23 cellular contexts compared by ENCODE assay signal in genomic region chr15:74122403-74123130, GRCh38. TPM values are rescaled to one million over a fixed set of nuclear protein-coding genes. Genes with fewer than 3 reads are reported as not detected.
DNase-seq lines count a peak whose midpoint lies in the region; ATAC-seq, FAIRE-seq and TF ChIP-seq lines count a peak whose summit lies in the region.
"Had no signal": no experiment of that assay in that cellular context is flagged by ENCODE, and none has a peak within 500 bp of the region (broad histone marks: within the 10 kb centered on the region; RNA-seq: fewer than 3 reads in every experiment).

No MANE protein-coding gene starts in this region.

- H3K9me2 ChIP-seq in Loucy (replicated peaks; ENCODE audit: low read depth, low read length): no peaks in the 10 kb centered on the region

- no peaks in the 10 kb centered on the region for H3K36me3 ChIP-seq in Loucy (ENCODE audit: insufficient read depth, low read length)
- no peaks in the 10 kb centered on the region for H3K36me3 ChIP-seq in H1 (ENCODE audit: control insufficient read depth in 2 of 4, insufficient read depth in 4 of 4, low read length in 3 of 4)
- no peaks in the 10 kb centered on the region for H3K36me3 ChIP-seq in spleen
- H3K36me3 ChIP-seq in BE2C: no peaks in the 10 kb centered on the region
- H3K36me3 ChIP-seq: HAP-1, ovary had no signal

- no peaks in the 10 kb centered on the region; the same call in 1 of the 2 replicates for H3K23me2 ChIP-seq in H1 (ENCODE audit: low read depth, low read length)

- peak overlapping the region; percentile 73 for H3K4me2 ChIP-seq in Loucy (ENCODE audit: low read depth, low read length, poor library complexity, severe bottlenecking)
- H3K4me2 ChIP-seq in H1 (ENCODE audit: insufficient read depth in 1 of 2, low read depth in 2 of 2, low read length in 2 of 2): peak overlapping the region; percentile 43; a peak in 3 of 4 replicates

- peak overlapping the region; percentile 62 for H3K9ac ChIP-seq in Loucy (ENCODE audit: low read depth, low read length, poor library complexity, severe bottlenecking)
- no peak overlapping the region for H3K9ac ChIP-seq in H1 (replicated peaks in 1 of 4; ENCODE audit: extremely low read depth in 1 of 4, low read depth in 3 of 4, low read length in 3 of 4)

- H3K56ac ChIP-seq in H1 (replicated peaks; ENCODE audit: insufficient read length, low read depth, low read length): no peak overlapping the region

- H4K20me1 ChIP-seq in Loucy (ENCODE audit: insufficient read depth, low read length, poor library complexity, severe bottlenecking) (no peaks in the 10 kb centered on the region), H1 (replicated peaks in 1 of 2; ENCODE audit: control insufficient read depth in 1 of 2, insufficient read depth in 2 of 2, low read length in 2 of 2) (no peaks in the 10 kb centered on the region)

- H3K4ac ChIP-seq in H1 (replicated peaks; ENCODE audit: insufficient read length, low read depth, low read length): no peak overlapping the region

- POLR2A ChIA-PET in H1 (lab: Charles Lee; ENCODE audit: partially characterized antibody): interaction anchor here (0.8 to 1.6 kb wide), 8 partner anchors 8 to 205 kb away, joined by 3 to 5 read pairs (median 3); partner anchors contain the start of gene ISLR2

- no peak for TF ChIP-seq EP300 in H1 (IDR thresholded peaks at IDR 0.05; ENCODE audit: borderline replicate concordance in 1 of 2, low read depth in 2 of 2, low read length in 2 of 2)

- DNase-seq in GM13976 (ENCODE audit: low spot score) (peak; percentile 43), H1 (ENCODE audit: low read depth in 1 of 2, low spot score in 2 of 2) (no peak), spleen (peak; percentile 64), BE2C (no peak), cardiac septum (ENCODE audit: low spot score) (no peak)
- DNase-seq: activated CD8-positive, alpha-beta memory T cell treated with anti-CD3 and anti-CD28 coated beads for 24 hours; activated naive CD4-positive, alpha-beta T cell treated with Interleukin-2 at 50 U/mL for 16 hours; activated T-cell treated with anti-CD3 and anti-CD28 coated beads, Interleukin-2, amount 50 U/mL, for 24 hours; amniotic stem cell; CD4-positive, alpha-beta memory T cell; glutamatergic neuron; MM.1S; NCI-H146; NCI-H510A treated with DMSO at 0.1 percent for 48 hours; ovary; stimulated activated CD8-positive, alpha-beta memory T cell treated with anti-CD3 and anti-CD28 coated beads, Interleukin-4, amount 100 ng/mL, for 48 hours had no signal

- 51% methylated on average over 5 of the region's 5 CpGs; no CpG with 5 or more reads in 1 of the 2 experiments for WGBS in H1 (ENCODE audit: extremely low coverage in 1 of 2, insufficient coverage in 1 of 2, insufficient read length in 1 of 2, insufficient replicate concordance in 2 of 2, low coverage in 1 of 2, low lambda C conversion rate in 2 of 2, missing lambda C conversion rate in 1 of 2), 2 experiments
- 25 to 35% (median 33%) methylated on average over 5 of the region's 5 CpGs for WGBS in spleen, 5 donors

- H3K79me2 ChIP-seq in Loucy (ENCODE audit: insufficient read depth, low read length): no peaks in the 10 kb centered on the region
- no peaks in the 10 kb centered on the region for H3K79me2 ChIP-seq in H1 (ENCODE audit: control insufficient read depth in 1 of 2, insufficient read depth in 2 of 2, low read length in 2 of 2)

- peak overlapping the region; percentile 60; the same call in 1 of the 2 replicates for H2BK5ac ChIP-seq in H1 (ENCODE audit: low read depth, low read length)

- no peaks in the 10 kb centered on the region for H3K27me3 ChIP-seq in Loucy (ENCODE audit: insufficient read depth, low read length, poor library complexity, severe bottlenecking)
- peaks cover 2 to 18% (median 9%) of the 10 kb centered on the region in 4 experiments; a peak in 6 of 7 replicates for H3K27me3 ChIP-seq in H1 (replicated peaks in 1 of 4; ENCODE audit: control insufficient read depth in 3 of 4, extremely low read depth in 1 of 4, insufficient read depth in 3 of 4, low read length in 3 of 4)
- H3K27me3 ChIP-seq in spleen (replicated peaks in 1 of 7): peaks cover 0 to 54% (median 4%) of the 10 kb centered on the region in 7 donors
- no peaks in the 10 kb centered on the region for H3K27me3 ChIP-seq in BE2C
- H3K27me3 ChIP-seq: ovary had no signal

- peak overlapping the region; percentile 73 for H3K18ac ChIP-seq in H1 (ENCODE audit: extremely low read depth, low read length)

- in situ Hi-C loops in GM13976 (cut with MboI; ENCODE audit: low sequenced_read_pairs, unreplicated experiment): no loop called here

- H3F3A ChIP-seq in Loucy (ENCODE audit: low read depth): no peaks in the 10 kb centered on the region

- no peak overlapping the region for H3K14ac ChIP-seq in H1 (ENCODE audit: insufficient read length)

- no peaks in the 10 kb centered on the region for H3K9me3 ChIP-seq in Loucy (ENCODE audit: insufficient read depth, low read depth, low read length)
- no peaks in the 10 kb centered on the region for H3K9me3 ChIP-seq in H1 (ENCODE audit: insufficient read depth in 2 of 2, low read depth in 1 of 2, low read length in 1 of 2)
- peaks cover 0 to 5% (median 0%) of the 10 kb centered on the region in 8 donors for H3K9me3 ChIP-seq in spleen
- no peaks in the 10 kb centered on the region for H3K9me3 ChIP-seq in BE2C
- H3K9me3 ChIP-seq: HAP-1, ovary had no signal

- no peaks in the 10 kb centered on the region for H3K79me1 ChIP-seq in H1 (ENCODE audit: low read depth, low read length)

- H4K5ac ChIP-seq in H1 (ENCODE audit: insufficient read length, low read depth, low read length): no peak overlapping the region

- no peak overlapping the region for H3K23ac ChIP-seq in H1 (ENCODE audit: insufficient read length)

- H3K27ac ChIP-seq in H1 (ENCODE audit: low read depth, low read length) (no peak overlapping the region), spleen (peak overlapping the region in 4 of 8 donors; percentile 42 to 72 (median 57))
- H3K27ac ChIP-seq: ovary had no signal

- H2BK12ac ChIP-seq in H1 (ENCODE audit: low read depth, low read length): peak overlapping the region; percentile 80; the same call in 1 of the 2 replicates

- H3K4me3 ChIP-seq in Loucy (ENCODE audit: low read length, poor library complexity, severe bottlenecking) (peak overlapping the region; percentile 45), H1 (ENCODE audit: extremely low read depth in 1 of 4, insufficient read depth in 2 of 4, low read depth in 3 of 4, low read length in 4 of 4) (0 out of 8 replicates have a peak overlapping the region, but pooled peaks of 1 of the 4 experiments have one; percentile 10), spleen (no peak overlapping the region), BE2C (ENCODE audit: low read depth, low read length) (no peak overlapping the region)
- H3K4me3 ChIP-seq: HAP-1, ovary had no signal

- H4K8ac ChIP-seq in H1 (ENCODE audit: extremely low read depth, insufficient read depth, low read length): no peak overlapping the region

- H2AFZ ChIP-seq in Loucy (ENCODE audit: low read length): peak overlapping the region; percentile 76
- H2AFZ ChIP-seq in H1 (ENCODE audit: low read length): 0 out of 2 replicates have a peak overlapping the region, but pooled peaks have one; percentile 16

- peak overlapping the region; percentile 80; the same call in 1 of the 2 replicates for H2BK20ac ChIP-seq in H1 (ENCODE audit: low read length)

- H3K4me1 ChIP-seq in Loucy (ENCODE audit: insufficient read depth, low read length, poor library complexity, severe bottlenecking): peaks cover 24% of the 10 kb centered on the region
- peaks cover 2 to 14% (median 13%) of the 10 kb centered on the region in 4 experiments for H3K4me1 ChIP-seq in H1 (replicated peaks in 1 of 4; ENCODE audit: control insufficient read depth in 3 of 4, insufficient read depth in 4 of 4, low read length in 3 of 4)
- H3K4me1 ChIP-seq in spleen: peaks cover 3 to 31% (median 22%) of the 10 kb centered on the region in 6 donors
- peaks cover 10% of the 10 kb centered on the region for H3K4me1 ChIP-seq in BE2C

- peak overlapping the region; percentile 7; the same call in 1 of the 2 replicates for H2AK5ac ChIP-seq in H1 (ENCODE audit: low read depth, low read length)

- H2BK120ac ChIP-seq in H1 (replicated peaks; ENCODE audit: low read depth, low read length): no peak overlapping the region

- intact Hi-C loops in spleen (cut with DNase I; ENCODE audit: low total_unique reads) (loop anchor here (10.0 kb wide), 1 partner anchor 148 kb away; no protein-coding TSS in a partner anchor), cardiac septum (cut with DNase I) (no loop called here)

- TF ChIP-seq POLR2A in H1 (IDR thresholded peaks at IDR 0.05; ENCODE audit: control extremely low read depth in 1 of 2, low read depth in 2 of 2, low read length in 2 of 2) (no peak), spleen (IDR thresholded peaks at IDR 0.05) (no peak)

- H2BK15ac ChIP-seq in H1 (ENCODE audit: low read length): peak overlapping the region; percentile 72; the same call in 1 of the 2 replicates

- ATAC-seq in HG03520 (IDR thresholded peaks at IDR 0.05; ENCODE audit: unreplicated experiment): no peak
- ATAC-seq: activated CD4-positive, CD25-positive, alpha-beta regulatory T cell treated with anti-CD3 and anti-CD28 coated beads, Interleukin-2, amount 50 U/mL, for 24 hours; sciatic nerve had no signal

- no peak for TF ChIP-seq CTCF in GM13976 (IDR thresholded peaks at IDR 0.05; ENCODE audit: borderline replicate concordance, control extremely low read depth, extremely low read depth, insufficient read depth, missing control alignments)
- no peak for TF ChIP-seq CTCF in Loucy (conservative IDR thresholded peaks at IDR 0.05; ENCODE audit: low read length)
- TF ChIP-seq CTCF in H1 (IDR thresholded peaks at IDR 0.05; ENCODE audit: control extremely low read depth in 1 of 3, insufficient read depth in 1 of 3, low read depth in 1 of 3, low read length in 3 of 3): no peak
- TF ChIP-seq CTCF in spleen (IDR thresholded peaks at IDR 0.05 in 8 of 11, conservative IDR thresholded peaks at IDR 0.05 in 3 of 11): no peak
- no peak for TF ChIP-seq CTCF in BE2C (IDR thresholded peaks at IDR 0.05; ENCODE audit: low read depth, low read length)

- no peak overlapping the region for H4K91ac ChIP-seq in H1 (replicated peaks; ENCODE audit: insufficient read length, low read length)

- FAIRE-seq in H1 (lab: Jason Lieb, UNC): no peak
- FAIRE-seq: G401.6 had no signal

- TF ChIP-seq RAD21 in H1 (IDR thresholded peaks at IDR 0.05 in 1 of 2, conservative IDR thresholded peaks at IDR 0.05 in 1 of 2; ENCODE audit: low read depth in 2 of 2, low read length in 2 of 2): no peak

- CTCF ChIA-PET in H1 (lab: Charles Lee; ENCODE audit: partially characterized antibody): interaction anchor here (0.9 to 2.9 kb wide), 16 partner anchors 8 to 199 kb away, joined by 3 to 31 read pairs (median 5); partner anchors contain the start of gene STRA6

RNA-seq across cellular contexts. Expression of gene ISLR2, which starts 7.8 kb away (rescaled TPM):
- total RNA-seq in H1 (2021; fragmentation: NEBNext Ultra II Directional; extraction: Animal tissue kit (Norgen Biotek cat#: 25700)): 0.23 and 0.58 TPM in 2 replicates
- polyA plus RNA-seq in H1 (2011; rRNA removed) (0.30 and 0.47 TPM in 2 replicates), spleen (1 to 10 TPM in 1 of 3 donors, under 1 TPM in 2; 0.20 to 1.3 (median 0.27) TPM)
- 0.26 TPM for polyA plus RNA-seq in H1 (2011; cell fraction: cytosol; rRNA removed)
- polyA plus RNA-seq in H1 (2011; cell fraction: nucleus; rRNA removed): 0.31 TPM
- polyA plus RNA-seq in H1 (2012, experiment 1 of 2): 0.36 to 1.2 TPM (median 0.37 TPM) in 4 replicates
- 0.18 TPM for polyA plus RNA-seq in H1 (2012, experiment 2 of 2)
- polyA plus RNA-seq in H1 (2013, experiment 1 of 2): 1.2 TPM
- 0.81 TPM for polyA plus RNA-seq in H1 (2013, experiment 2 of 2)
- polyA minus RNA-seq in H1 (2011; rRNA and poly(A)+ RNA removed): 0.19 and 0.29 TPM in 2 replicates
- polyA minus RNA-seq in H1 (2011; cell fraction: cytosol; rRNA and poly(A)+ RNA removed): not detected
- 0.50 TPM for polyA minus RNA-seq in H1 (2011; cell fraction: nucleus; rRNA and poly(A)+ RNA removed)
- total RNA-seq in spleen (1 to 10 TPM in 5 of 7 donors, under 1 TPM in 2; 0.51 to 3.0 (median 1.7) TPM), cardiac septum (4.1 TPM)
- 4.2 TPM for polyA plus RNA-seq in BE2C (2012; ENCODE audit: insufficient read depth, insufficient read length, low read depth)
- total RNA-seq: CD4-positive, alpha-beta memory T cell had no signal
- polyA plus RNA-seq: CD4-positive, alpha-beta memory T cell had no signal

RNA-seq across cellular contexts. Expression of gene GOLGA6A, which starts 40.2 kb away (rescaled TPM):
- total RNA-seq in H1 (2021; fragmentation: NEBNext Ultra II Directional; extraction: Animal tissue kit (Norgen Biotek cat#: 25700)): 0.80 and 3.3 TPM in 2 replicates
- 1.0 and 2.1 TPM in 2 replicates for polyA plus RNA-seq in H1 (2011; rRNA removed)
- 1.0 TPM for polyA plus RNA-seq in H1 (2011; cell fraction: cytosol; rRNA removed)
- polyA plus RNA-seq in H1 (2011; cell fraction: nucleus; rRNA removed): 3.6 TPM
- polyA plus RNA-seq in H1 (2012, experiment 1 of 2): 1.4 to 3.3 TPM (median 2.4 TPM) in 4 replicates
- not detected for polyA plus RNA-seq in H1 (2012, experiment 2 of 2)
- 2.3 TPM for polyA plus RNA-seq in H1 (2013, experiment 1 of 2)
- polyA plus RNA-seq in H1 (2013, experiment 2 of 2): 1.9 TPM
- 0.51 and 1.7 TPM in 2 replicates for polyA minus RNA-seq in H1 (2011; rRNA and poly(A)+ RNA removed)
- 2.9 TPM for polyA minus RNA-seq in H1 (2011; cell fraction: cytosol; rRNA and poly(A)+ RNA removed)
- 3.5 TPM for polyA minus RNA-seq in H1 (2011; cell fraction: nucleus; rRNA and poly(A)+ RNA removed)
- under 1 TPM in 2 of 7 donors, not detected in 5; 0.35 to 0.61 TPM for total RNA-seq in spleen
- polyA plus RNA-seq in spleen: under 1 TPM in 1 of 3 donors, not detected in 2; 0.03 TPM
- polyA plus RNA-seq in BE2C (2012; ENCODE audit: insufficient read depth, insufficient read length, low read depth): not detected
- total RNA-seq in cardiac septum: not detected
- total RNA-seq: ureter had no signal
- polyA plus RNA-seq: CD4-positive, alpha-beta memory T cell had no signal

RNA-seq across cellular contexts. Expression of gene ISLR, which starts 50.9 kb away (rescaled TPM):
- 0.35 TPM in 1 of 2 replicates, not detected in the other for total RNA-seq in H1 (2021; fragmentation: NEBNext Ultra II Directional; extraction: Animal tissue kit (Norgen Biotek cat#: 25700))
- 0.29 and 0.82 TPM in 2 replicates for polyA plus RNA-seq in H1 (2011; rRNA removed)
- polyA plus RNA-seq in H1 (2011; cell fraction: cytosol; rRNA removed): 0.27 TPM
- polyA plus RNA-seq in H1 (2011; cell fraction: nucleus; rRNA removed): 1.0 TPM
- polyA plus RNA-seq in H1 (2012, experiment 1 of 2): 0.21 to 0.28 TPM (median 0.27 TPM) in 4 replicates
- polyA plus RNA-seq in H1 (2012, experiment 2 of 2): 0.35 TPM
- 1.0 TPM for polyA plus RNA-seq in H1 (2013, experiment 1 of 2)
- polyA plus RNA-seq in H1 (2013, experiment 2 of 2): 0.98 TPM
- 0.13 and 0.78 TPM in 2 replicates for polyA minus RNA-seq in H1 (2011; rRNA and poly(A)+ RNA removed)
- not detected for polyA minus RNA-seq in H1 (2011; cell fraction: cytosol; rRNA and poly(A)+ RNA removed)
- 0.90 TPM for polyA minus RNA-seq in H1 (2011; cell fraction: nucleus; rRNA and poly(A)+ RNA removed)
- 10 to 100 TPM; 13.4 to 69.4 (median 34.2) TPM for total RNA-seq in spleen
- 10 to 100 TPM; 14.4 to 24.2 (median 21.4) TPM for polyA plus RNA-seq in spleen
- 42.0 TPM for polyA plus RNA-seq in BE2C (2012; ENCODE audit: insufficient read depth, insufficient read length, low read depth)
- total RNA-seq in cardiac septum: 16.2 TPM
- total RNA-seq: CD4-positive, alpha-beta memory T cell had no signal
- polyA plus RNA-seq: CD4-positive, alpha-beta memory T cell had no signal

Comparison
In these comparisons a context has a peak if more than half of its experiments do, and no peak if none do; other contexts are left out.
1. DNase-seq: peak in GM13976 (single experiment) and spleen (single experiment); none in H1 (0 of 2), BE2C (single experiment) and cardiac septum (single experiment).
2. RNA of gene ISLR, which starts 50.9 kb away (total RNA-seq): 13.4 to 69.4 TPM in spleen and 16.2 TPM in cardiac septum (single experiment); 0.35 TPM in H1; every median in the first group is over 10 times any median in the second.